1 cellular context compared by ENCODE assay signal in genomic region chr14:74492413-74493342, GRCh38.
A peak's percentile ranks its signal among the peaks of the same experiment; 100 is the strongest.
TF ChIP-seq lines count a peak whose summit lies in the region.

Gene NPC2, minus strand, starts transcription at chr14:74493305. Its CDS starts 31 bp downstream, at chr14:74493274.

TF ChIP-seq in HepG2, 621 proteins besides CTCF, POLR2A, EP300 and RAD21 (continued from another document and continues in another):
- TF ChIP-seq E2F5 (CRISPR knock-in tag; conservative IDR thresholded peaks at IDR 0.05) (no peak), MEIS2 (CRISPR knock-in tag; IDR thresholded peaks at IDR 0.05) (peak; percentile 80; the same call in 1 of the 2 replicates), ZBTB37 (CRISPR knock-in tag; IDR thresholded peaks at IDR 0.05) (no peak), RXRA (CRISPR knock-in tag; IDR thresholded peaks at IDR 0.05) (peak; percentile 45; the same call in 1 of the 2 replicates), ZNF652 (CRISPR knock-in tag; IDR thresholded peaks at IDR 0.05; ENCODE audit: borderline replicate concordance, low read depth) (no peak), AKNA (CRISPR knock-in tag; IDR thresholded peaks at IDR 0.05; ENCODE audit: borderline replicate concordance) (no peak), CEBPG (CRISPR knock-in tag; IDR thresholded peaks at IDR 0.05) (0 out of 2 replicates have a peak, but pooled peaks have one; percentile 9), BCLAF1 (IDR thresholded peaks at IDR 0.05) (no peak), SCMH1 (CRISPR knock-in tag; IDR thresholded peaks at IDR 0.05; ENCODE audit: borderline replicate concordance) (no peak), GATAD2A (CRISPR knock-in tag; IDR thresholded peaks at IDR 0.05) (no peak), ZNF33A (CRISPR knock-in tag; IDR thresholded peaks at IDR 0.05; ENCODE audit: borderline replicate concordance) (no peak), ONECUT2 (CRISPR knock-in tag; IDR thresholded peaks at IDR 0.05) (no peak), ZNF773 (CRISPR knock-in tag; IDR thresholded peaks at IDR 0.05; ENCODE audit: borderline replicate concordance) (no peak), SAP130 (CRISPR knock-in tag; IDR thresholded peaks at IDR 0.05; ENCODE audit: low read depth) (peak; percentile 76), MTERF4 (CRISPR knock-in tag; IDR thresholded peaks at IDR 0.05) (no peak), ZBTB4 (CRISPR knock-in tag; IDR thresholded peaks at IDR 0.05; ENCODE audit: borderline replicate concordance) (no peak), FOXK1 (CRISPR knock-in tag; IDR thresholded peaks at IDR 0.05; ENCODE audit: borderline replicate concordance, low read depth) (peak; percentile 41; the same call in 1 of the 2 replicates), ZSCAN9 (CRISPR knock-in tag; IDR thresholded peaks at IDR 0.05; ENCODE audit: borderline replicate concordance) (no peak; the same call in 1 of the 2 replicates), MIER3 (CRISPR knock-in tag; IDR thresholded peaks at IDR 0.05; ENCODE audit: borderline replicate concordance) (no peak), NR3C1 (CRISPR knock-in tag; IDR thresholded peaks at IDR 0.05) (no peak), ATF2 (CRISPR knock-in tag; IDR thresholded peaks at IDR 0.05) (no peak), DPF2 (CRISPR knock-in tag; IDR thresholded peaks at IDR 0.05; ENCODE audit: borderline replicate concordance, low read depth) (no peak), ZNF451 (CRISPR knock-in tag; IDR thresholded peaks at IDR 0.05) (0 out of 2 replicates have a peak, but pooled peaks have one; percentile 5), TAF1 (CRISPR knock-in tag; IDR thresholded peaks at IDR 0.05) (peak; percentile 84), ZNF17 (CRISPR knock-in tag; IDR thresholded peaks at IDR 0.05) (no peak), STAT6 (CRISPR knock-in tag; IDR thresholded peaks at IDR 0.05; ENCODE audit: borderline replicate concordance) (no peak), ETV5 (CRISPR knock-in tag; IDR thresholded peaks at IDR 0.05; ENCODE audit: borderline replicate concordance) (no peak), SYNCRIP (IDR thresholded peaks at IDR 0.05; ENCODE audit: insufficient read depth, low read depth, low read length) (no peak), HIVEP1 (CRISPR knock-in tag; IDR thresholded peaks at IDR 0.05) (peak; percentile 68), ZSCAN25 (CRISPR knock-in tag; IDR thresholded peaks at IDR 0.05) (no peak; the same call in 1 of the 2 replicates), RNF2 (conservative IDR thresholded peaks at IDR 0.05; ENCODE audit: low read depth) (no peak), ARID4A (CRISPR knock-in tag; IDR thresholded peaks at IDR 0.05; ENCODE audit: borderline replicate concordance) (peak; percentile 78), ZBTB1 (CRISPR knock-in tag; IDR thresholded peaks at IDR 0.05; ENCODE audit: borderline replicate concordance) (no peak), SNAPC2 (CRISPR knock-in tag; IDR thresholded peaks at IDR 0.05) (no peak)
